In the genomic region with DNA sequence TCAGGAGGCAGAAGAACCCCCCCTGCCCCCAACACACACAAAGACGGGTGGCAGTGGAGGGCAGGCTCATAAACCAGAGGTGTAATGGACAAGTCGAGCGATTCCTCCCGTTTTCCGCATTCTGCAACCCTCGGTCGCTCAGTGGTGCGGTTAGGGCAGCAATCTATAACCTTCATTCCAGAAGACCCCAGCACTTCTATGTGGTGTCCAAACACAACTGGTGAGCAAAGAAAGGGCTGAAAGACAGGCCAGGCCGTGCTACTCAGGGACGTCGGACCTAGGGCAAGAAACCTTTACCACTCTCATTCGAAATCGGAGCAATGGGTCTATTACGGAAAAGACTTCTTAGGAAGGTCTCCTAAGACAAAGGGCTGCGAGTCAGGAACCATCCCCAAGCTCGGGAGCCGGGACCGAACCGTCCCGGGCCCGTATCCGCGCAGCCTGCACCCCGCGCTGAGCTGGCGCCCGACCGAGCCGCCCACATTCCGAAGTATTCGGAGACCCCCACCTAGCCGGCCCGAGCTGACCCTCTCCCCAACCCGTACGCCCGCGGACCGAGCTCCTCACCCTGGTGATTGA, we compare ENCODE assay signal across 8 cellular contexts. TPM values are rescaled to one million over a fixed set of nuclear protein-coding genes. Genes with fewer than 3 reads are reported as not detected.
DNase-seq lines count a peak whose midpoint lies in the region; ATAC-seq and TF ChIP-seq lines count a peak whose summit lies in the region.

No MANE protein-coding gene starts in this region.

- DNase-seq in Ammon's horn (ENCODE audit: low spot score) = peak; percentile 42
- DNase-seq in stimulated activated naive CD8-positive, alpha-beta T cell treated with anti-CD3 and anti-CD28 coated beads, Interleukin-15, amount 100 ng/mL, for 72 hours = peak in 1 of 2 donors; percentile 14
- no peak for DNase-seq in T1000 (lab: John Stamatoyannopoulos, UW)

- H3K27ac ChIP-seq in cingulate gyrus (ENCODE audit: low read depth, low read length) = peak overlapping the region; percentile 70
- H3K27ac ChIP-seq in liver (ENCODE audit: low read depth in 1 of 2, low read length in 2 of 2) = peak overlapping the region; percentile 76 to 87

- peaks cover 6 to 19% (median 11%) of the 10 kb centered on the region in 4 donors for H3K4me1 ChIP-seq in liver (ENCODE audit: control insufficient read depth in 4 of 4, insufficient read depth in 4 of 4, low read length in 3 of 4)

- H3K4me1 Mint-ChIP-seq in T-helper 1 cell treated with Interleukin-12 subunit alpha and Interleukin-12 subunit beta and Interleukin-4 antibody, amounts not matched to agents 30 μg/mL and 1 μg/mL, for 36 hours (ENCODE audit: low read depth) = peaks cover 27% of the 10 kb centered on the region
- peaks cover 50% of the 10 kb centered on the region for H3K4me1 Mint-ChIP-seq in stimulated activated naive CD8-positive, alpha-beta T cell treated with anti-CD3 and anti-CD28 coated beads, Interleukin-15, amount 100 ng/mL, for 72 hours

- peaks cover 3% of the 10 kb centered on the region for H3K36me3 Mint-ChIP-seq in T-helper 1 cell treated with Interleukin-12 subunit alpha and Interleukin-12 subunit beta and Interleukin-4 antibody, amounts not matched to agents 30 μg/mL and 1 μg/mL, for 36 hours (ENCODE audit: low read depth)

- TF ChIP-seq RAD21 in liver (IDR thresholded peaks at IDR 0.05) = no peak

- no peak for TF ChIP-seq CTCF in liver (IDR thresholded peaks at IDR 0.05; ENCODE audit: low read depth, low read length, missing input control)

- peak overlapping the region; percentile 24 to 99 for H3K9ac ChIP-seq in liver (ENCODE audit: low read depth in 1 of 2, low read length in 2 of 2)

- under 1% methylated on average over 38 of the region's 38 CpGs for WGBS in liver

- H3K36me3 ChIP-seq in liver (ENCODE audit: control insufficient read depth in 4 of 4, insufficient read depth in 3 of 4, low read depth in 1 of 4, low read length in 3 of 4) = no peaks in the 10 kb centered on the region

- H3K4me3 ChIP-seq in liver (ENCODE audit: low read depth in 1 of 3, low read length in 3 of 3) = peak overlapping the region; percentile 64 to 100 (median 99)

- H3K4me3 Mint-ChIP-seq in T-helper 1 cell treated with Interleukin-12 subunit alpha and Interleukin-12 subunit beta and Interleukin-4 antibody, amounts not matched to agents 30 μg/mL and 1 μg/mL, for 36 hours = peak overlapping the region; percentile 93
- peak overlapping the region; percentile 89 to 91 for H3K4me3 Mint-ChIP-seq in stimulated activated naive CD8-positive, alpha-beta T cell treated with anti-CD3 and anti-CD28 coated beads, Interleukin-15, amount 100 ng/mL, for 72 hours

- H3K9me3 Mint-ChIP-seq in T-helper 1 cell treated with Interleukin-12 subunit alpha and Interleukin-12 subunit beta and Interleukin-4 antibody, amounts not matched to agents 30 μg/mL and 1 μg/mL, for 36 hours = no peaks in the 10 kb centered on the region
- H3K9me3 Mint-ChIP-seq in stimulated activated naive CD8-positive, alpha-beta T cell treated with anti-CD3 and anti-CD28 coated beads, Interleukin-15, amount 100 ng/mL, for 72 hours = peaks cover 0 to 4% of the 10 kb centered on the region in 2 donors

- no peaks in the 10 kb centered on the region for H3K27me3 Mint-ChIP-seq in T-helper 1 cell treated with Interleukin-12 subunit alpha and Interleukin-12 subunit beta and Interleukin-4 antibody, amounts not matched to agents 30 μg/mL and 1 μg/mL, for 36 hours (ENCODE audit: low read depth)
- no peaks in the 10 kb centered on the region for H3K27me3 Mint-ChIP-seq in stimulated activated naive CD8-positive, alpha-beta T cell treated with anti-CD3 and anti-CD28 coated beads, Interleukin-15, amount 100 ng/mL, for 72 hours

- peak; percentile 10 for ATAC-seq in GM18873 (IDR thresholded peaks at IDR 0.05; ENCODE audit: low FRiP score, unreplicated experiment)
- ATAC-seq in HG03135 (IDR thresholded peaks at IDR 0.05; ENCODE audit: unreplicated experiment) = peak; percentile 25
- ATAC-seq in stimulated activated naive CD8-positive, alpha-beta T cell treated with anti-CD3 and anti-CD28 coated beads, Interleukin-15, amount 100 ng/mL, for 72 hours = peak; percentile 58

- H3K27me3 ChIP-seq in liver (ENCODE audit: control insufficient read depth in 4 of 4, insufficient read depth in 4 of 4, low read length in 3 of 4) = no peaks in the 10 kb centered on the region

- peak overlapping the region; percentile 69 for H3K27ac Mint-ChIP-seq in T-helper 1 cell treated with Interleukin-12 subunit alpha and Interleukin-12 subunit beta and Interleukin-4 antibody, amounts not matched to agents 30 μg/mL and 1 μg/mL, for 36 hours
- H3K27ac Mint-ChIP-seq in stimulated activated naive CD8-positive, alpha-beta T cell treated with anti-CD3 and anti-CD28 coated beads, Interleukin-15, amount 100 ng/mL, for 72 hours = peak overlapping the region; percentile 88 to 93

- no peaks in the 10 kb centered on the region for H3K9me3 ChIP-seq in liver (ENCODE audit: control insufficient read depth in 4 of 4, low read length in 3 of 4)

TF ChIP-seq in liver, 16 proteins besides CTCF, POLR2A, EP300 and RAD21:
- TF ChIP-seq GABPA (IDR thresholded peaks at IDR 0.05 in 1 of 2, conservative IDR thresholded peaks at IDR 0.05 in 1 of 2) (no peak), NR2F2 (IDR thresholded peaks at IDR 0.05) (no peak), EGR1 (IDR thresholded peaks at IDR 0.05; ENCODE audit: low read depth in 2 of 2) (no peak), JUND (IDR thresholded peaks at IDR 0.05) (no peak), HNF4A (conservative IDR thresholded peaks at IDR 0.05) (no peak), TAF1 (conservative IDR thresholded peaks at IDR 0.05) (no peak), YY1 (IDR thresholded peaks at IDR 0.05) (no peak), FOXA2 (IDR thresholded peaks at IDR 0.05) (no peak)
- TF ChIP-seq, protein P1, sequence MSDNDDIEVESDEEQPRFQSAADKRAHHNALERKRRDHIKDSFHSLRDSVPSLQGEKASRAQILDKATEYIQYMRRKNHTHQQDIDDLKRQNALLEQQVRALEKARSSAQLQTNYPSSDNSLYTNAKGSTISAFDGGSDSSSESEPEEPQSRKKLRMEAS (IDR thresholded peaks at IDR 0.05) = no peak
- TF ChIP-seq, protein P2, sequence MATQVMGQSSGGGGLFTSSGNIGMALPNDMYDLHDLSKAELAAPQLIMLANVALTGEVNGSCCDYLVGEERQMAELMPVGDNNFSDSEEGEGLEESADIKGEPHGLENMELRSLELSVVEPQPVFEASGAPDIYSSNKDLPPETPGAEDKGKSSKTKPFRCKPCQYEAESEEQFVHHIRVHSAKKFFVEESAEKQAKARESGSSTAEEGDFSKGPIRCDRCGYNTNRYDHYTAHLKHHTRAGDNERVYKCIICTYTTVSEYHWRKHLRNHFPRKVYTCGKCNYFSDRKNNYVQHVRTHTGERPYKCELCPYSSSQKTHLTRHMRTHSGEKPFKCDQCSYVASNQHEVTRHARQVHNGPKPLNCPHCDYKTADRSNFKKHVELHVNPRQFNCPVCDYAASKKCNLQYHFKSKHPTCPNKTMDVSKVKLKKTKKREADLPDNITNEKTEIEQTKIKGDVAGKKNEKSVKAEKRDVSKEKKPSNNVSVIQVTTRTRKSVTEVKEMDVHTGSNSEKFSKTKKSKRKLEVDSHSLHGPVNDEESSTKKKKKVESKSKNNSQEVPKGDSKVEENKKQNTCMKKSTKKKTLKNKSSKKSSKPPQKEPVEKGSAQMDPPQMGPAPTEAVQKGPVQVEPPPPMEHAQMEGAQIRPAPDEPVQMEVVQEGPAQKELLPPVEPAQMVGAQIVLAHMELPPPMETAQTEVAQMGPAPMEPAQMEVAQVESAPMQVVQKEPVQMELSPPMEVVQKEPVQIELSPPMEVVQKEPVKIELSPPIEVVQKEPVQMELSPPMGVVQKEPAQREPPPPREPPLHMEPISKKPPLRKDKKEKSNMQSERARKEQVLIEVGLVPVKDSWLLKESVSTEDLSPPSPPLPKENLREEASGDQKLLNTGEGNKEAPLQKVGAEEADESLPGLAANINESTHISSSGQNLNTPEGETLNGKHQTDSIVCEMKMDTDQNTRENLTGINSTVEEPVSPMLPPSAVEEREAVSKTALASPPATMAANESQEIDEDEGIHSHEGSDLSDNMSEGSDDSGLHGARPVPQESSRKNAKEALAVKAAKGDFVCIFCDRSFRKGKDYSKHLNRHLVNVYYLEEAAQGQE (IDR thresholded peaks at IDR 0.05) = no peak
- TF ChIP-seq, protein P3, sequence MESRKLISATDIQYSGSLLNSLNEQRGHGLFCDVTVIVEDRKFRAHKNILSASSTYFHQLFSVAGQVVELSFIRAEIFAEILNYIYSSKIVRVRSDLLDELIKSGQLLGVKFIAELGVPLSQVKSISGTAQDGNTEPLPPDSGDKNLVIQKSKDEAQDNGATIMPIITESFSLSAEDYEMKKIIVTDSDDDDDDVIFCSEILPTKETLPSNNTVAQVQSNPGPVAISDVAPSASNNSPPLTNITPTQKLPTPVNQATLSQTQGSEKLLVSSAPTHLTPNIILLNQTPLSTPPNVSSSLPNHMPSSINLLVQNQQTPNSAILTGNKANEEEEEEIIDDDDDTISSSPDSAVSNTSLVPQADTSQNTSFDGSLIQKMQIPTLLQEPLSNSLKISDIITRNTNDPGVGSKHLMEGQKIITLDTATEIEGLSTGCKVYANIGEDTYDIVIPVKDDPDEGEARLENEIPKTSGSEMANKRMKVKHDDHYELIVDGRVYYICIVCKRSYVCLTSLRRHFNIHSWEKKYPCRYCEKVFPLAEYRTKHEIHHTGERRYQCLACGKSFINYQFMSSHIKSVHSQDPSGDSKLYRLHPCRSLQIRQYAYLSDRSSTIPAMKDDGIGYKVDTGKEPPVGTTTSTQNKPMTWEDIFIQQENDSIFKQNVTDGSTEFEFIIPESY (IDR thresholded peaks at IDR 0.05) = no peak
- TF ChIP-seq, protein P4, sequence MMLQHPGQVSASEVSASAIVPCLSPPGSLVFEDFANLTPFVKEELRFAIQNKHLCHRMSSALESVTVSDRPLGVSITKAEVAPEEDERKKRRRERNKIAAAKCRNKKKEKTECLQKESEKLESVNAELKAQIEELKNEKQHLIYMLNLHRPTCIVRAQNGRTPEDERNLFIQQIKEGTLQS (IDR thresholded peaks at IDR 0.05) = no peak
TF ChIP-seq in liver: peak in this region for 0.

RNA-seq across cellular contexts. Expression of a gene that starts 0.6 kb away (rescaled TPM):
- total RNA-seq in liver = 10 to 100 TPM; 26.3 to 41.6 TPM
- polyA plus RNA-seq in liver = 1 to 10 TPM; 9.0 to 9.7 TPM
